In genomic region chr5:139708877-139709586, GRCh38 we compare ENCODE assay signal across 1 cellular context.
A peak's percentile ranks its signal among the peaks of the same experiment; 100 is the strongest.
TF ChIP-seq lines count a peak whose summit lies in the region.

No MANE protein-coding gene starts in this region.

TF ChIP-seq in H1, 55 proteins besides CTCF, POLR2A, EP300 and RAD21 (continued from another document):
- TF ChIP-seq SIN3A (conservative IDR thresholded peaks at IDR 0.05 in 1 of 2, IDR thresholded peaks at IDR 0.05 in 1 of 2; ENCODE audit: low read depth in 1 of 2, low read length in 2 of 2) (peak in 1 of 2 experiments; percentile 91; a peak in 1 of 4 replicates), SRF (IDR thresholded peaks at IDR 0.05; ENCODE audit: low read depth, low read length) (no peak), KDM4A (IDR thresholded peaks at IDR 0.05; ENCODE audit: low read depth, low read length, severe bottlenecking) (peak; percentile 54), SP1 (IDR thresholded peaks at IDR 0.05; ENCODE audit: low read depth, low read length) (peak; percentile 47; the same call in 1 of the 2 replicates)
